Comparison of ENCODE assay signal across 35 cellular contexts in the genomic region with DNA sequence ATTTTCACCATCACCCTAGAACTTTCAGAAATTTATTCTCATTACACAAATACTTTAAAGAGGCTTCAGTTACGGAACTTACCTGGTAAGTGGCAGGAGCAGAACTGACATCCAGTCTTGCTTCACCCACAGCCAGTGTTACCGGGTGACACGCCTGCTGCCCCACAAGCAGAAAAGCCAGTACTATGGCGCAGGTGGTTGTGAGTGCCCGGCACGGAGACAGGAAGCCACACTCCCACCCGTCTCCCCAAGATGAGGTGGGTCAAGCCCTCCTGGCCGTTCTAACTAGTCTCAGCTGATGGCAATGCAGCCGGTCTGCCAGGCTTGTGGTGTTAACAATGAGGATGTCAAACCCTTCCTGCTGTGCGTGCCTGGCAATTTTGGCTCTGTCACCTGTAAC.
"Had no signal": no experiment of that assay in that cellular context is flagged by ENCODE, and none has a peak within 500 bp of the region (broad histone marks: within the 10 kb centered on the region; RNA-seq: fewer than 3 reads in every experiment).

No MANE protein-coding gene starts in this region.

- H3K9me3 ChIP-seq: ascending aorta, Peyer's patch had no signal

- H3K4me3 ChIP-seq: ascending aorta, K562, Peyer's patch had no signal

- DNase-seq: activated B cell treated with CpG ODN at 0.5 μM for 24 hours; activated CD4-positive, alpha-beta memory T cell treated with anti-CD3 and anti-CD28 coated beads, Interleukin-2, amount 10 ng/mL, durations not matched to agents 7 days and 5 days; activated CD4-positive, alpha-beta T cell treated with anti-CD3 and anti-CD28 coated beads for 1 hour; activated CD4-positive, alpha-beta T cell treated with anti-CD3 and anti-CD28 coated beads for 48 hours; activated CD8-positive, alpha-beta memory T cell treated with anti-CD3 and anti-CD28 coated beads for 24 hours; activated CD8-positive, alpha-beta memory T cell treated with anti-CD3 and anti-CD28 coated beads, Interleukin-2, amount 10 ng/mL, durations not matched to agents 7 days and 5 days; activated CD8-positive, alpha-beta memory T cell treated with anti-CD3 and anti-CD28 coated beads, Interleukin-2, amount 50 U/mL, for 48 hours; activated effector memory CD4-positive, alpha-beta T cell treated with anti-CD3 and anti-CD28 coated beads, Interleukin-2, amount 50 U/mL, for 16 hours; activated naive CD4-positive, alpha-beta T cell; activated naive CD4-positive, alpha-beta T cell treated with anti-CD3 and anti-CD28 coated beads, Interleukin-2, amount 50 U/mL, for 16 hours; activated naive CD8-positive, alpha-beta T cell treated with anti-CD3 and anti-CD28 coated beads, Interleukin-2, amount 10 ng/mL, durations not matched to agents 7 days and 5 days; activated T-cell treated with anti-CD3 and anti-CD28 coated beads, Interleukin-2, amount 50 U/mL, for 48 hours; amygdala; NCI-H1105; NCI-H1417 treated with DMSO at 0.1 percent for 48 hours; NCI-H187 treated with DMSO at 0.1 percent for 48 hours; NCI-H2081; NCI-H2171 treated with DMSO at 0.1 percent for 48 hours; NCI-H2227 treated with DMSO at 0.1 percent for 48 hours; NCI-H446; NCI-H510A treated with DMSO at 0.1 percent for 48 hours; NCI-H526 treated with DMSO at 0.1 percent for 48 hours; NCI-H82; NK-92 treated with Interleukin-12 subunit alpha and Interleukin-12 subunit beta, amount 100 ng/mL, for 24 hours; PC-3; RPMI8226; SIG-M5; T-helper 1 cell; T-helper 2 cell; T-helper 9 cell had no signal

- H3K36me3 ChIP-seq: ascending aorta, Peyer's patch had no signal

- H3K27ac ChIP-seq: ascending aorta, Peyer's patch, VCaP had no signal

- H3K4me1 ChIP-seq: ascending aorta, Peyer's patch had no signal

- ATAC-seq: activated CD8-positive, alpha-beta memory T cell treated with anti-CD3 and anti-CD28 coated beads, Interleukin-2, amount 10 ng/mL, durations not matched to agents 7 days and 5 days; K562; PC-3; SK-N-SH treated with all-trans-retinoic acid at 6 μM for 48 hours had no signal

- H3K27me3 ChIP-seq: ascending aorta, Peyer's patch had no signal
